In genomic region chr3:249587-250262, GRCh38 we compare ENCODE assay signal across 18 cellular contexts. TPM values are rescaled to one million over a fixed set of nuclear protein-coding genes. Genes with fewer than 3 reads are reported as not detected.
DNase-seq lines count a peak whose midpoint lies in the region; ATAC-seq, FAIRE-seq and TF ChIP-seq lines count a peak whose summit lies in the region.
"Had no signal": no experiment of that assay in that cellular context is flagged by ENCODE, and none has a peak within 500 bp of the region (broad histone marks: within the 10 kb centered on the region; RNA-seq: fewer than 3 reads in every experiment).

No MANE protein-coding gene starts in this region.

- H3K27ac Mint-ChIP-seq in stimulated activated memory B cell treated with anti-CD40 and anti-IgM and Interleukin-4, amounts not matched to agents 10 μg/mL and 1 μg/mL and 100 μg/mL, for 72 hours: peak overlapping the region; percentile 53
- H3K27ac Mint-ChIP-seq: CD4-positive, alpha-beta T cell; IgD-negative memory B cell had no signal

- peaks cover 23% of the 10 kb centered on the region for H3K4me1 Mint-ChIP-seq in stimulated activated memory B cell treated with anti-CD40 and anti-IgM and Interleukin-4, amounts not matched to agents 10 μg/mL and 1 μg/mL and 100 μg/mL, for 72 hours

- CTCF ChIA-PET in HepG2 (lab: Yijun Ruan, JAX; ENCODE audit: low intra/inter-chr PET ratio, low total read pairs): no interaction called here
- CTCF ChIA-PET in GM12878 (lab: Yijun Ruan, JAX): interaction anchor here (0.7 to 2.8 kb wide), 6 partner anchors 21 to 207 kb away, joined by 3 to 10 read pairs (median 4); no protein-coding TSS in a partner anchor

- H4K20me1 ChIP-seq in HepG2 (ENCODE audit: insufficient read depth, low read length) (no peaks in the 10 kb centered on the region), GM12878 (ENCODE audit: control insufficient read depth, insufficient read depth) (no peaks in the 10 kb centered on the region), GM23248 (ENCODE audit: insufficient read depth) (no peaks in the 10 kb centered on the region)

- no TSS peak for BruUV-seq in HepG2 (replicated peaks; lab: Mats Ljungman, UMichigan)
- no TSS peak for BruUV-seq in GM12878 (replicated peaks; lab: Mats Ljungman, UMichigan)

- H3K9me3 ChIP-seq in HepG2 (ENCODE audit: low read length): no peaks in the 10 kb centered on the region
- no peaks in the 10 kb centered on the region for H3K9me3 ChIP-seq in right lobe of liver
- H3K9me3 ChIP-seq in GM12878 (replicated peaks; ENCODE audit: control insufficient read depth, insufficient read depth, low read length): no peaks in the 10 kb centered on the region
- H3K9me3 ChIP-seq in GM23248 (ENCODE audit: low read depth): no peaks in the 10 kb centered on the region

- SMC1A ChIA-PET in GM12878 (lab: Charles Lee; ENCODE audit: uncharacterized antibody, unreplicated experiment): interaction anchor here (0.7 to 4.8 kb wide), 13 partner anchors 10 to 205 kb away, joined by 3 to 30 read pairs (median 4); no protein-coding TSS in a partner anchor

- H3K27me3 Mint-ChIP-seq in stimulated activated memory B cell treated with anti-CD40 and anti-IgM and Interleukin-4, amounts not matched to agents 10 μg/mL and 1 μg/mL and 100 μg/mL, for 72 hours: no peaks in the 10 kb centered on the region
- H3K27me3 Mint-ChIP-seq: CD4-positive, alpha-beta T cell; IgD-negative memory B cell had no signal

- no peak overlapping the region for H3K27ac ChIP-seq in HepG2 (ENCODE audit: extremely low read length, insufficient read depth, low read length)
- no peak overlapping the region for H3K27ac ChIP-seq in right lobe of liver
- no peak overlapping the region for H3K27ac ChIP-seq in GM12878 (ENCODE audit: control insufficient read depth, insufficient read depth)
- no peak overlapping the region for H3K27ac ChIP-seq in GM23248
- H3K27ac ChIP-seq: 22Rv1 had no signal

- intact Hi-C loops in HepG2 (cut with micrococcal nuclease; ENCODE audit: unreplicated experiment) (no loop called here), right lobe of liver (cut with DNase I) (no loop called here), GM12878 (cut with micrococcal nuclease; ENCODE audit: unreplicated experiment) (no loop called here)

- H3K4me2 ChIP-seq in HepG2 (ENCODE audit: low read depth, low read length) (peak overlapping the region; percentile 25; the same call in 1 of the 2 replicates), GM12878 (ENCODE audit: control insufficient read depth, insufficient read depth) (no peak overlapping the region), GM23248 (ENCODE audit: unreplicated experiment) (no peak overlapping the region)

- H3K36me3 ChIP-seq in HepG2 (replicated peaks in 1 of 2; ENCODE audit: control insufficient read depth in 1 of 2, insufficient read depth in 2 of 2, low read length in 2 of 2) (no peaks in the 10 kb centered on the region), right lobe of liver (no peaks in the 10 kb centered on the region), GM12878 (ENCODE audit: control insufficient read depth in 2 of 2, insufficient read depth in 2 of 2, low read length in 1 of 2) (no peaks in the 10 kb centered on the region), GM23248 (ENCODE audit: low read depth) (no peaks in the 10 kb centered on the region)

- H3K36me3 Mint-ChIP-seq in stimulated activated memory B cell treated with anti-CD40 and anti-IgM and Interleukin-4, amounts not matched to agents 10 μg/mL and 1 μg/mL and 100 μg/mL, for 72 hours: no peaks in the 10 kb centered on the region
- H3K36me3 Mint-ChIP-seq: IgD-negative memory B cell had no signal

- H3F3A ChIP-seq in GM23248 (ENCODE audit: insufficient read depth): no peaks in the 10 kb centered on the region

- no peak for TF ChIP-seq RAD21 in HepG2 (CRISPR knock-in tag; IDR thresholded peaks at IDR 0.05)
- TF ChIP-seq RAD21 in GM12878 (IDR thresholded peaks at IDR 0.05; ENCODE audit: insufficient read depth, low read depth, low read length): no peak

- H3K4me3 ChIP-seq in HepG2 (replicated peaks in 1 of 3; ENCODE audit: insufficient read depth in 1 of 3, low read depth in 2 of 3, low read length in 3 of 3) (no peak overlapping the region; a peak in 1 of 6 replicates), right lobe of liver (no peak overlapping the region), GM12878 (no peak overlapping the region), GM23248 (no peak overlapping the region)

- peak; percentile 64 for DNase-seq in HepG2 (ENCODE audit: low spot score)
- no peak for DNase-seq in right lobe of liver
- no peak for DNase-seq in GM12878 (ENCODE audit: low read depth, low spot score)
- DNase-seq in kidney tubule cell (ENCODE audit: low spot score): peak; percentile 53
- no peak for DNase-seq in GM23248
- no peak for DNase-seq in urothelium cell line (ENCODE audit: low spot score)
- DNase-seq in SHP77 (lab: John Stamatoyannopoulos, UW): no peak
- DNase-seq: C1 segment of cervical spinal cord; CD4-positive, alpha-beta T cell; DMS79; EL had no signal

- ATAC-seq in HepG2 (peak; percentile 89), right lobe of liver (no peak), GM12878 (peak; percentile 59)
- no peak for ATAC-seq in stimulated activated memory B cell treated with anti-CD40 and anti-IgM and Interleukin-4, amounts not matched to agents 10 μg/mL and 1 μg/mL and 100 μg/mL, for 72 hours
- ATAC-seq: HCT116 had no signal

- no peaks in the 10 kb centered on the region for H3K27me3 ChIP-seq in HepG2 (ENCODE audit: control insufficient read depth in 1 of 2, insufficient read depth in 2 of 2, low read length in 2 of 2)
- H3K27me3 ChIP-seq in right lobe of liver: no peaks in the 10 kb centered on the region
- H3K27me3 ChIP-seq in GM12878 (replicated peaks in 1 of 2; ENCODE audit: control insufficient read depth in 2 of 2, insufficient read depth in 2 of 2, low read length in 1 of 2): no peaks in the 10 kb centered on the region
- no peaks in the 10 kb centered on the region for H3K27me3 ChIP-seq in GM23248 (replicated peaks; ENCODE audit: insufficient read depth)

- H3K9me2 ChIP-seq in GM23248 (ENCODE audit: insufficient read depth): no peaks in the 10 kb centered on the region

- in situ Hi-C loops in HepG2 (cut with HindIII; ENCODE audit: extremely low pct_ligation_motif_present, low pct_unique_long_range_greater_than_20kb) (no loop called here), GM12878 (cut with MboI) (no loop called here), GM23248 (cut with MboI) (no loop called here)

- H3K4me1 ChIP-seq in HepG2 (ENCODE audit: insufficient read depth, low read length) (peaks cover 20% of the 10 kb centered on the region), right lobe of liver (no peaks in the 10 kb centered on the region), GM12878 (ENCODE audit: control insufficient read depth, insufficient read depth, low read length) (no peaks in the 10 kb centered on the region), GM23248 (ENCODE audit: insufficient read depth) (no peaks in the 10 kb centered on the region)

- TF ChIP-seq EP300 in HepG2 (IDR thresholded peaks at IDR 0.05; ENCODE audit: low read depth in 2 of 2, low read length in 2 of 2) (no peak), HepG2 (CRISPR knock-in tag; IDR thresholded peaks at IDR 0.05; ENCODE audit: borderline replicate concordance) (no peak), GM12878 (IDR thresholded peaks at IDR 0.05; ENCODE audit: borderline replicate concordance in 1 of 2, control insufficient read depth in 1 of 2, low read depth in 2 of 2, low read length in 2 of 2) (no peak)

- H3K4me3 Mint-ChIP-seq in stimulated activated memory B cell treated with anti-CD40 and anti-IgM and Interleukin-4, amounts not matched to agents 10 μg/mL and 1 μg/mL and 100 μg/mL, for 72 hours: no peak overlapping the region
- H3K4me3 Mint-ChIP-seq: CD4-positive, alpha-beta T cell; IgD-negative memory B cell had no signal

- RAD21 ChIA-PET in GM12878 (lab: Charles Lee; ENCODE audit: unreplicated experiment): interaction anchor here (1.0 to 2.1 kb wide), 5 partner anchors 21 to 105 kb away, joined by 3 to 6 read pairs (median 4); no protein-coding TSS in a partner anchor

- POLR2A ChIA-PET in HepG2 (lab: Yijun Ruan, JAX) (no interaction called here), GM12878 (lab: Charles Lee) (no interaction called here)

- H3K79me2 ChIP-seq in HepG2 (ENCODE audit: insufficient read depth, low read length) (no peaks in the 10 kb centered on the region), GM12878 (ENCODE audit: control insufficient read depth, insufficient read depth, low read length) (no peaks in the 10 kb centered on the region), GM23248 (ENCODE audit: insufficient read depth) (no peaks in the 10 kb centered on the region)

- TF ChIP-seq CTCF in HepG2 (CRISPR knock-in tag; IDR thresholded peaks at IDR 0.05) (no peak), right lobe of liver (IDR thresholded peaks at IDR 0.05) (no peak), GM12878 (IDR thresholded peaks at IDR 0.05 in 2 of 3, conservative IDR thresholded peaks at IDR 0.05 in 1 of 3; ENCODE audit: control insufficient read depth in 2 of 3, extremely low read depth in 1 of 3, insufficient read depth in 1 of 3, low read depth in 3 of 3, low read length in 3 of 3) (no peak)

- FAIRE-seq in HepG2 (lab: Jason Lieb, UNC): no peak
- no peak for FAIRE-seq in GM12878 (lab: Jason Lieb, UNC)
- no peak for FAIRE-seq in urothelium cell line (lab: Jason Lieb, UNC)
- FAIRE-seq: G401.6, H54 had no signal

- no peaks in the 10 kb centered on the region for H3K9me3 Mint-ChIP-seq in stimulated activated memory B cell treated with anti-CD40 and anti-IgM and Interleukin-4, amounts not matched to agents 10 μg/mL and 1 μg/mL and 100 μg/mL, for 72 hours
- H3K9me3 Mint-ChIP-seq: IgD-negative memory B cell had no signal

- TF ChIP-seq POLR2A in HepG2 (IDR thresholded peaks at IDR 0.05; ENCODE audit: insufficient read depth in 1 of 2, low read depth in 2 of 2, low read length in 2 of 2): no peak
- no peak for TF ChIP-seq POLR2A in right lobe of liver (IDR thresholded peaks at IDR 0.05)
- TF ChIP-seq POLR2A in GM12878 (IDR thresholded peaks at IDR 0.05; ENCODE audit: low read depth, low read length): no peak

- no peak overlapping the region for H3K9ac ChIP-seq in HepG2 (ENCODE audit: insufficient read depth, low read depth, low read length)
- no peak overlapping the region for H3K9ac ChIP-seq in GM12878 (ENCODE audit: control insufficient read depth, insufficient read depth, low read length)
- no peak overlapping the region for H3K9ac ChIP-seq in GM23248

- H2AFZ ChIP-seq in HepG2 (ENCODE audit: low read length) (no peak overlapping the region), GM12878 (ENCODE audit: control insufficient read depth, low read depth, low read length) (no peak overlapping the region), GM23248 (no peak overlapping the region)

RNA-seq across cellular contexts. Expression of gene CHL1, which starts 53.2 kb away (rescaled TPM):
- not detected in 2 replicates for total RNA-seq in HepG2 (2016; rRNA removed; fragmentation: Illumina TruSeq; extraction: Trizol)
- not detected in 2 replicates for total RNA-seq in HepG2 (2016; cell fraction: cytosol; rRNA removed; fragmentation: Illumina TruSeq; extraction: Trizol; ENCODE audit: low read depth)
- total RNA-seq in HepG2 (2016; cell fraction: insoluble cytoplasmic fraction; rRNA removed; fragmentation: Illumina TruSeq; extraction: Trizol): not detected in 2 replicates
- total RNA-seq in HepG2 (2016; cell fraction: membrane; rRNA removed; fragmentation: Illumina TruSeq; extraction: Trizol): not detected in 2 replicates
- total RNA-seq in HepG2 (2016; cell fraction: nucleus; rRNA removed; fragmentation: Illumina TruSeq; extraction: Trizol): not detected in 2 replicates
- polyA plus RNA-seq in HepG2 (2011; rRNA removed): not detected in 2 replicates
- 0.14 TPM in 1 of 2 replicates, not detected in the other for polyA plus RNA-seq in HepG2 (2011; cell fraction: cytosol; rRNA removed)
- not detected in 2 replicates for polyA plus RNA-seq in HepG2 (2011; cell fraction: nucleus; rRNA removed)
- polyA plus RNA-seq in HepG2 (2012): not detected in 2 replicates
- not detected in 2 replicates for polyA plus RNA-seq in HepG2 (2016; cell fraction: cytosol; fragmentation: Illumina TruSeq; extraction: Trizol; ENCODE audit: low read depth)
- not detected in 2 replicates for polyA plus RNA-seq in HepG2 (2016; cell fraction: insoluble cytoplasmic fraction; fragmentation: Illumina TruSeq; extraction: Trizol; ENCODE audit: low read depth)
- polyA plus RNA-seq in HepG2 (2016; cell fraction: membrane; fragmentation: Illumina TruSeq; extraction: Trizol; ENCODE audit: low read depth): not detected in 2 replicates
- not detected in 2 replicates for polyA plus RNA-seq in HepG2 (2016; cell fraction: nucleus; fragmentation: Illumina TruSeq; extraction: Trizol; ENCODE audit: insufficient read depth, low read depth)
- not detected in 2 replicates for polyA minus RNA-seq in HepG2 (2011; rRNA and poly(A)+ RNA removed; ENCODE audit: low replicate concordance)
- polyA minus RNA-seq in HepG2 (2011; cell fraction: cytosol; rRNA and poly(A)+ RNA removed): not detected in 2 replicates
- not detected in 2 replicates for polyA minus RNA-seq in HepG2 (2011; cell fraction: nucleus; rRNA and poly(A)+ RNA removed)
- total RNA-seq in right lobe of liver: 1 to 10 TPM in 3 of 6 experiments, under 1 TPM in 3; 0.06 to 1.1 (median 0.86) TPM
- 6.6 and 7.8 TPM in 2 replicates for total RNA-seq in GM12878 (2013; cell fraction: nucleolus; rRNA removed)
- 1.8 and 4.1 TPM in 2 replicates for total RNA-seq in GM12878 (2014; rRNA removed)
- total RNA-seq in GM12878 (2014; rRNA removed; fragmentation: Illumina TruSeq; extraction: Trizol): 3.0 and 3.4 TPM in 2 replicates
- 1.9 and 2.2 TPM in 2 replicates for total RNA-seq in GM12878 (2021)
- not detected for polyA plus RNA-seq in GM12878 (2011; ENCODE audit: low read depth)
- 30.4 and 48.4 TPM in 2 replicates for polyA plus RNA-seq in GM12878 (2011; rRNA removed)
- 8.3 and 11.8 TPM in 2 replicates for polyA plus RNA-seq in GM12878 (2011; cell fraction: cytosol; rRNA removed)
- polyA plus RNA-seq in GM12878 (2011; cell fraction: nucleus; rRNA removed): 26.4 and 43.6 TPM in 2 replicates
- polyA plus RNA-seq in GM12878 (2012): 0.24 and 0.64 TPM in 2 replicates
- 1.7 and 1.8 TPM in 2 replicates for polyA plus RNA-seq in GM12878 (2014; fragmentation: Illumina TruSeq; extraction: Trizol)
- polyA plus RNA-seq in GM12878 (2014; fragmentation: Nextera tagmentation; extraction: Ambion mirVana): 1 to 10 TPM in 1 of 2 experiments, under 1 TPM in 1; 0.97 to 1.7 TPM
- polyA plus RNA-seq in GM12878 (2014; rRNA removed): 0.91 and 2.5 TPM in 2 replicates
- 1 to 10 TPM in 1 of 2 experiments, under 1 TPM in 1; 0.71 to 1.0 TPM for polyA plus RNA-seq in GM12878 (2016; fragmentation: Nextera tagmentation; extraction: Ambion mirVana)
- polyA minus RNA-seq in GM12878 (2011; rRNA and poly(A)+ RNA removed): 50.2 and 53.3 TPM in 2 replicates
- 13.6 and 18.3 TPM in 2 replicates for polyA minus RNA-seq in GM12878 (2011; cell fraction: cytosol; rRNA and poly(A)+ RNA removed)
- polyA minus RNA-seq in GM12878 (2011; cell fraction: nucleus; rRNA and poly(A)+ RNA removed): 77.6 and 94.1 TPM in 2 replicates
- total RNA-seq in GM23248 (2014; rRNA removed; shearing (Covaris generic)): not detected in 2 replicates
- polyA plus RNA-seq in GM23248 (2016; fragmentation: Nextera tagmentation; extraction: Ambion mirVana): not detected in 2 replicates
- total RNA-seq: A673; CD4-positive, alpha-beta T cell had no signal

Comparison
In these comparisons a context has a peak if more than half of its experiments do, and no peak if none do; other contexts are left out.
1. ATAC-seq: peak in HepG2 (single experiment) and GM12878 (single experiment); none in right lobe of liver (0 of 4) and stimulated activated memory B cell treated with anti-CD40 and anti-IgM and Interleukin-4, amounts not matched to agents 10 μg/mL and 1 μg/mL and 100 μg/mL, for 72 hours (single experiment).
2. DNase-seq: peak in HepG2 (single experiment) and kidney tubule cell (single experiment); none in right lobe of liver (0 of 3), GM12878 (single experiment), GM23248 (single experiment), urothelium cell line (single experiment) and SHP77 (0 of 2).
3. Of the 75 proteins assayed by ChIP-seq in both HepG2 and GM12878: peak only in HepG2: CEBPB and TCF7; only in GM12878: none; in both: none; in neither: 73.